In the genomic region with DNA sequence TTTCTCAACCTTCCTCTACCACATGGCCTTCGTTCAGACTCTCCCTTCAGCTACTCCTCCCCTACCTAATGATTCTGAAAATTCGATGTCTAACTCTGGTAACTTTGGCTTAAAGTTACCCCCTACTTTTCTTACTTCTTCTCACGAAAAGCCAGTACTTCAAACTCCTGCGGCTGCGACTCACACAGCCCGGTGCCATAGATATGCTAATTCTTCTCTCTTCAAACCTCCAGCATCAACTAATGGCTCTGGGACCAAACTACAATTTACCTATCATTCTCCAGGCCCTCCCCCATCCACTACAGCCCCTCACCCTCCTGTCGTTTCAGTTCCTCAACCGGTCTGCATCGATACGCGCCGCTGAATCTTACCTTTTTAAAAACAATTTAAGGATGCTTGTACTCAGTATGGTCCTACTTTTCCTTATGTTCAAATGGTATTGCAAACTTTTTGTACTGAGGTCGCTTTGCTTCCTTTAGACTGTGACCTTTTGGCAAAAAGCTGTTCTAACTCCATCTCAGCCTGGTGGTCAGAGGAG, we compare ENCODE assay signal across 7 cellular contexts.
DNase-seq lines count a peak whose midpoint lies in the region; ATAC-seq, FAIRE-seq and TF ChIP-seq lines count a peak whose summit lies in the region.
"Not testable (repeated sequence)": the region's sequence is repeated elsewhere in the genome, so short reads cannot be mapped to it uniquely, and the experiment has no call there.

No MANE protein-coding gene starts in this region.

- peak in 1 of 2 experiments; percentile 24; a peak in 1 of 3 replicates for TF ChIP-seq POLR2A in H1 (IDR thresholded peaks at IDR 0.05; ENCODE audit: control extremely low read depth in 1 of 2, low read depth in 2 of 2, low read length in 2 of 2)

- not testable (repeated sequence) for H3K79me1 ChIP-seq in H1 (ENCODE audit: low read depth, low read length)

- peak; percentile 21 for DNase-seq in GM12865 (ENCODE audit: low read depth)
- peak; percentile 63 for DNase-seq in OCI-LY7 (ENCODE audit: low spot score)
- DNase-seq in H1 (ENCODE audit: low read depth in 1 of 2, low spot score in 2 of 2): not testable (repeated sequence)

- 0 out of 2 replicates have a peak overlapping the region, but pooled peaks have one; percentile 92 for H2BK12ac ChIP-seq in H1 (ENCODE audit: low read depth, low read length)

- H4K5ac ChIP-seq in H1 (ENCODE audit: insufficient read length, low read depth, low read length): peak overlapping the region; percentile 48

- H2AFZ ChIP-seq in OCI-LY7 (ENCODE audit: low read length): peak overlapping the region; percentile 48; the same call in 1 of the 2 replicates
- H2AFZ ChIP-seq in H1 (ENCODE audit: low read length): not testable (repeated sequence)

- not testable (repeated sequence) for ATAC-seq in stimulated activated memory B cell treated with anti-CD40 and anti-IgM and Interleukin-4, amounts not matched to agents 10 μg/mL and 1 μg/mL and 100 μg/mL, for 72 hours

- CTCF ChIA-PET in OCI-LY7 (lab: Charles Lee; ENCODE audit: unreplicated experiment): not testable (repeated sequence)
- CTCF ChIA-PET in H1 (lab: Charles Lee; ENCODE audit: partially characterized antibody): interaction anchor here (0.7 to 2.6 kb wide), 5 partner anchors 17 to 113 kb away, joined by 3 to 6 read pairs (median 4); no protein-coding TSS in a partner anchor

- H2BK15ac ChIP-seq in H1 (ENCODE audit: low read length): not testable (repeated sequence)

- not testable (repeated sequence) for H3K27me3 Mint-ChIP-seq in stimulated activated memory B cell treated with anti-CD40 and anti-IgM and Interleukin-4, amounts not matched to agents 10 μg/mL and 1 μg/mL and 100 μg/mL, for 72 hours

- not testable (repeated sequence) for H2BK120ac ChIP-seq in H1 (replicated peaks; ENCODE audit: low read depth, low read length)

- H4K20me1 ChIP-seq in OCI-LY7 (ENCODE audit: insufficient read depth, low read length); H1 (replicated peaks in 1 of 2; ENCODE audit: control insufficient read depth in 1 of 2, insufficient read depth in 2 of 2, low read length in 2 of 2): not testable (repeated sequence)

- H3K27me3 ChIP-seq in HUES6 (ENCODE audit: control insufficient read depth, insufficient read depth, low read length); H1 (replicated peaks in 1 of 4; ENCODE audit: control insufficient read depth in 3 of 4, extremely low read depth in 1 of 4, insufficient read depth in 3 of 4, low read length in 3 of 4); iPS-15b (ENCODE audit: control insufficient read depth, insufficient read depth, low read length): not testable (repeated sequence)

- TF ChIP-seq EP300 in H1 (IDR thresholded peaks at IDR 0.05; ENCODE audit: borderline replicate concordance in 1 of 2, low read depth in 2 of 2, low read length in 2 of 2): not testable (repeated sequence)

- H2BK20ac ChIP-seq in H1 (ENCODE audit: low read length): peak overlapping the region; percentile 95

- not testable (repeated sequence) for H3K9me2 ChIP-seq in OCI-LY7 (ENCODE audit: insufficient read depth, low read length)

- intact Hi-C loops in OCI-LY7 (cut with micrococcal nuclease; ENCODE audit: unreplicated experiment): not testable (repeated sequence)

- H4K91ac ChIP-seq in H1 (replicated peaks; ENCODE audit: insufficient read length, low read length): not testable (repeated sequence)

- TF ChIP-seq RAD21 in H1 (IDR thresholded peaks at IDR 0.05 in 1 of 2, conservative IDR thresholded peaks at IDR 0.05 in 1 of 2; ENCODE audit: low read depth in 2 of 2, low read length in 2 of 2): not testable (repeated sequence)

- peaks cover 23% of the 10 kb centered on the region for H3K4me1 ChIP-seq in HUES6 (ENCODE audit: control insufficient read depth, insufficient read depth, low read length)
- H3K4me1 ChIP-seq in OCI-LY7 (ENCODE audit: insufficient read depth, low read length, poor library complexity, severe bottlenecking): peaks cover 23% of the 10 kb centered on the region
- H3K4me1 ChIP-seq in H1 (replicated peaks in 1 of 4; ENCODE audit: control insufficient read depth in 3 of 4, insufficient read depth in 4 of 4, low read length in 3 of 4); mesodermal cell (ENCODE audit: control insufficient read depth, insufficient read depth, low read length, poor library complexity, severe bottlenecking): not testable (repeated sequence)
- peaks cover 16% of the 10 kb centered on the region for H3K4me1 ChIP-seq in iPS-15b (ENCODE audit: control insufficient read depth, insufficient read depth, low read length)

- H3K27ac Mint-ChIP-seq in stimulated activated memory B cell treated with anti-CD40 and anti-IgM and Interleukin-4, amounts not matched to agents 10 μg/mL and 1 μg/mL and 100 μg/mL, for 72 hours: peak overlapping the region; percentile 80

- peak; percentile 96 for FAIRE-seq in H1 (lab: Jason Lieb, UNC)

- H3K9ac ChIP-seq in HUES6 (ENCODE audit: low read length) (peak overlapping the region; percentile 95), H1 (replicated peaks in 1 of 4; ENCODE audit: extremely low read depth in 1 of 4, low read depth in 3 of 4, low read length in 3 of 4) (peak overlapping the region in 3 of 4 experiments; percentile 7 to 34 (median 23); a peak in 3 of 7 replicates), iPS-15b (ENCODE audit: low read depth, low read length) (peak overlapping the region; percentile 37)

- H3K79me2 ChIP-seq in OCI-LY7 (ENCODE audit: insufficient read depth, low read depth, low read length): not testable (repeated sequence)
- peaks cover 0 to 14% of the 10 kb centered on the region in 2 experiments; a peak in 2 of 4 replicates for H3K79me2 ChIP-seq in H1 (ENCODE audit: control insufficient read depth in 1 of 2, insufficient read depth in 2 of 2, low read length in 2 of 2)

- 2% methylated on average over 13 of the region's 13 CpGs; no CpG with 5 or more reads in 1 of the 2 experiments for WGBS in H1 (ENCODE audit: extremely low coverage in 1 of 2, insufficient coverage in 1 of 2, insufficient read length in 1 of 2, insufficient replicate concordance in 2 of 2, low coverage in 1 of 2, low lambda C conversion rate in 2 of 2, missing lambda C conversion rate in 1 of 2), 2 experiments
- 4 to 7% methylated on average over 6 to 12 of the region's 13 CpGs for WGBS in mesodermal cell (ENCODE audit: insufficient coverage in 2 of 2), 2 experiments

- H3K27ac ChIP-seq in HUES6 (ENCODE audit: low read depth, low read length) (peak overlapping the region; percentile 96), OCI-LY7 (ENCODE audit: low read depth, low read length, poor library complexity, severe bottlenecking) (peak overlapping the region; percentile 72), H1 (ENCODE audit: low read depth, low read length) (peak overlapping the region; percentile 80), mesodermal cell (ENCODE audit: low read depth, low read length, severe bottlenecking) (peak overlapping the region; percentile 16)

- H3K56ac ChIP-seq in H1 (replicated peaks; ENCODE audit: insufficient read length, low read depth, low read length): not testable (repeated sequence)

- H3K4me3 Mint-ChIP-seq in stimulated activated memory B cell treated with anti-CD40 and anti-IgM and Interleukin-4, amounts not matched to agents 10 μg/mL and 1 μg/mL and 100 μg/mL, for 72 hours: peak overlapping the region; percentile 16

- H2BK5ac ChIP-seq in H1 (ENCODE audit: low read depth, low read length): peak overlapping the region; percentile 96; the same call in 1 of the 2 replicates

- H3K9me3 ChIP-seq in HUES6 (ENCODE audit: control insufficient read depth, insufficient read depth, low read depth, low read length); OCI-LY7 (ENCODE audit: low read length); H1 (ENCODE audit: insufficient read depth in 2 of 2, low read depth in 1 of 2, low read length in 1 of 2); iPS-15b (ENCODE audit: control insufficient read depth, insufficient read depth, low read length); mesodermal cell (ENCODE audit: control insufficient read depth, low read length): not testable (repeated sequence)

- TF ChIP-seq CTCF in GM12865 (IDR thresholded peaks at IDR 0.05; ENCODE audit: insufficient read depth, low read depth, low read length, missing control alignments); OCI-LY7 (conservative IDR thresholded peaks at IDR 0.05; ENCODE audit: low read length); H1 (IDR thresholded peaks at IDR 0.05; ENCODE audit: control extremely low read depth in 1 of 3, insufficient read depth in 1 of 3, low read depth in 1 of 3, low read length in 3 of 3): not testable (repeated sequence)

- not testable (repeated sequence) for H3K36me3 ChIP-seq in HUES6 (ENCODE audit: control insufficient read depth, insufficient read depth, low read length); OCI-LY7 (ENCODE audit: insufficient read depth, low read length); H1 (ENCODE audit: control insufficient read depth in 2 of 4, insufficient read depth in 4 of 4, low read length in 3 of 4); iPS-15b (ENCODE audit: control insufficient read depth, insufficient read depth, low read length); mesodermal cell (ENCODE audit: control insufficient read depth, insufficient read depth, low read length)

- H3K4me2 ChIP-seq in OCI-LY7 (ENCODE audit: low read length) (peak overlapping the region; percentile 36), H1 (ENCODE audit: insufficient read depth in 1 of 2, low read depth in 2 of 2, low read length in 2 of 2) (peak overlapping the region; percentile 62 to 92)

- POLR2A ChIA-PET in OCI-LY7 (lab: Charles Lee) (interaction anchor here (0.6 to 1.9 kb wide), 4 partner anchors 68 to 76 kb away, joined by 3 to 10 read pairs (median 4); no protein-coding TSS in a partner anchor), H1 (lab: Charles Lee; ENCODE audit: partially characterized antibody) (interaction anchor here (1.0 to 1.9 kb wide), 6 partner anchors 10 to 141 kb away, joined by 3 to 4 read pairs (median 4); a partner anchor contains a TSS)

- H3K14ac ChIP-seq in H1 (ENCODE audit: insufficient read length): not testable (repeated sequence)

- not testable (repeated sequence) for H3K4me3 ChIP-seq in GM12865 (ENCODE audit: low read depth, low read length); OCI-LY7 (ENCODE audit: low read depth, low read length, poor library complexity, severe bottlenecking); mesodermal cell (ENCODE audit: extremely low read depth, insufficient read depth, low read length, poor library complexity, severe bottlenecking)
- peak overlapping the region; percentile 72 for H3K4me3 ChIP-seq in HUES6 (ENCODE audit: low read depth, low read length)
- H3K4me3 ChIP-seq in H1 (ENCODE audit: extremely low read depth in 1 of 4, insufficient read depth in 2 of 4, low read depth in 3 of 4, low read length in 4 of 4): peak overlapping the region; percentile 20 to 53 (median 36); a peak in 6 of 8 replicates
- H3K4me3 ChIP-seq in iPS-15b (ENCODE audit: low read depth, low read length): peak overlapping the region; percentile 56

- H3K36me3 Mint-ChIP-seq in stimulated activated memory B cell treated with anti-CD40 and anti-IgM and Interleukin-4, amounts not matched to agents 10 μg/mL and 1 μg/mL and 100 μg/mL, for 72 hours: peaks cover 61% of the 10 kb centered on the region

- not testable (repeated sequence) for H3K9me3 Mint-ChIP-seq in stimulated activated memory B cell treated with anti-CD40 and anti-IgM and Interleukin-4, amounts not matched to agents 10 μg/mL and 1 μg/mL and 100 μg/mL, for 72 hours

- not testable (repeated sequence) for BruUV-seq in OCI-LY7 (replicated peaks; lab: Mats Ljungman, UMichigan)

- H3K18ac ChIP-seq in H1 (ENCODE audit: extremely low read depth, low read length): not testable (repeated sequence)

- not testable (repeated sequence) for H3K23ac ChIP-seq in H1 (ENCODE audit: insufficient read length)

- H2AK5ac ChIP-seq in H1 (ENCODE audit: low read depth, low read length): not testable (repeated sequence)

- not testable (repeated sequence) for H3K23me2 ChIP-seq in H1 (ENCODE audit: low read depth, low read length)

- not testable (repeated sequence) for H3K4ac ChIP-seq in H1 (replicated peaks; ENCODE audit: insufficient read length, low read depth, low read length)

- H3K4me1 Mint-ChIP-seq in stimulated activated memory B cell treated with anti-CD40 and anti-IgM and Interleukin-4, amounts not matched to agents 10 μg/mL and 1 μg/mL and 100 μg/mL, for 72 hours: peaks cover 22% of the 10 kb centered on the region

- not testable (repeated sequence) for H4K8ac ChIP-seq in H1 (ENCODE audit: extremely low read depth, insufficient read depth, low read length)

Comparison
In these comparisons a context has a peak if more than half of its experiments do, and no peak if none do; other contexts are left out.
1. H3K27ac ChIP-seq: peak in every context shown above with its lines; median percentile 96 in HUES6; 80 in H1; 72 in OCI-LY7; 16 in mesodermal cell.
2. H3K9ac ChIP-seq: peak in every context shown above with its lines; median percentile 95 in HUES6; 37 in iPS-15b; 23 in H1.